ENCODE assay signal across 8 cellular contexts in the genomic region with DNA sequence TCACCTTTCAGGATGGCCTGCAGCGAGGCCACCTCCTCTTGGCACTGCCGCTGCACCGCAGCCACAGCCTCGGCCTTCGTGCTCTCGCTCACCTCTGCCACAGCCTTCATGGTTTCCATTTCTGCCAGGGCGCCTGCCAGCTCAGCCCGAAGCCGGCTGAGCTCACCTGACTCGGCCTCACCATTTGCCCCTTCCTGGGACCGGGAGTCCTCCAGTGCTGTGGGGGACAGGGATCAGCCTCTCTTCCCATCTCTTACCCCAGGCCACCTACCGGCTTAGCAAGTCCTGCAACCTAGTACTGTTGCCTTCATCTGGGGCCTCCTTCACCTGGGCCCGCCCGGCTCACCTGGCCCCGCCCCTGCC.
A peak's percentile ranks its signal among the peaks of the same experiment; 100 is the strongest.
DNase-seq lines count a peak whose midpoint lies in the region; ATAC-seq and TF ChIP-seq lines count a peak whose summit lies in the region.

No MANE protein-coding gene starts in this region.

- DNase-seq in T-helper 2 cell treated with Interferon-gamma antibody and Interleukin-4, amounts not matched to agents 5 μg/mL and 100 μg/mL, for 36 hours (ENCODE audit: low spot score) = no peak
- DNase-seq in T-helper 2 cell (no peak), KBM-7 (no peak)

- no peak overlapping the region for H3K27ac ChIP-seq in subcutaneous abdominal adipose tissue (ENCODE audit: low read depth, low read length)

- no peaks in the 10 kb centered on the region for H3K9me3 Mint-ChIP-seq in T-helper 2 cell treated with Interferon-gamma antibody and Interleukin-4, amounts not matched to agents 5 μg/mL and 100 μg/mL, for 36 hours

- ATAC-seq in GM18907 (IDR thresholded peaks at IDR 0.05; ENCODE audit: unreplicated experiment) (no peak), HG02623 (IDR thresholded peaks at IDR 0.05; ENCODE audit: unreplicated experiment) (no peak)

- H3K27me3 ChIP-seq in iPS-15b (ENCODE audit: control insufficient read depth, insufficient read depth, low read length) (no peaks in the 10 kb centered on the region), subcutaneous abdominal adipose tissue (ENCODE audit: control insufficient read depth in 5 of 5, insufficient read depth in 4 of 5, low read length in 5 of 5) (no peaks in the 10 kb centered on the region)

- H3K4me3 ChIP-seq in WI38 (ENCODE audit: low read depth, low read length) (peak overlapping the region; percentile 81), iPS-15b (ENCODE audit: low read depth, low read length) (peak overlapping the region; percentile 90), subcutaneous abdominal adipose tissue (ENCODE audit: low read depth in 1 of 5, low read length in 5 of 5) (peak overlapping the region in 4 of 5 donors; percentile 79 to 88 (median 86))

- peaks cover 3% of the 10 kb centered on the region for H3K4me1 ChIP-seq in iPS-15b (ENCODE audit: control insufficient read depth, insufficient read depth, low read length)
- H3K4me1 ChIP-seq in subcutaneous abdominal adipose tissue (ENCODE audit: control insufficient read depth in 5 of 5, insufficient read depth in 5 of 5, low read length in 5 of 5) = peaks cover 2 to 14% (median 14%) of the 10 kb centered on the region in 5 donors

- H3K9ac ChIP-seq in iPS-15b (ENCODE audit: low read depth, low read length) (no peak overlapping the region), subcutaneous abdominal adipose tissue (ENCODE audit: low read length in 5 of 5) (peak overlapping the region in 2 of 5 donors; percentile 23 to 68)

- H3K4me3 Mint-ChIP-seq in T-helper 2 cell treated with Interferon-gamma antibody and Interleukin-4, amounts not matched to agents 5 μg/mL and 100 μg/mL, for 36 hours = peak overlapping the region; percentile 97

- no peak for TF ChIP-seq CTCF in WI38 (IDR thresholded peaks at IDR 0.05; ENCODE audit: low read depth, low read length)

- H3K4me1 Mint-ChIP-seq in T-helper 2 cell treated with Interferon-gamma antibody and Interleukin-4, amounts not matched to agents 5 μg/mL and 100 μg/mL, for 36 hours (ENCODE audit: low read depth) = peaks cover 9% of the 10 kb centered on the region

- H3K27ac Mint-ChIP-seq in T-helper 2 cell treated with Interferon-gamma antibody and Interleukin-4, amounts not matched to agents 5 μg/mL and 100 μg/mL, for 36 hours = peak overlapping the region; percentile 99

- H3K9me3 ChIP-seq in iPS-15b (ENCODE audit: control insufficient read depth, insufficient read depth, low read length) (no peaks in the 10 kb centered on the region), subcutaneous abdominal adipose tissue (ENCODE audit: control insufficient read depth in 5 of 5, low read length in 5 of 5) (no peaks in the 10 kb centered on the region)

- in situ Hi-C loops in KBM-7 (cut with MboI; ENCODE audit: low pct_unique_long_range_greater_than_20kb, low sequenced_read_pairs) = no loop called here

- peaks cover 3% of the 10 kb centered on the region for H3K36me3 ChIP-seq in iPS-15b (ENCODE audit: control insufficient read depth, insufficient read depth, low read length)
- peaks cover 0 to 10% (median 6%) of the 10 kb centered on the region in 5 donors for H3K36me3 ChIP-seq in subcutaneous abdominal adipose tissue (ENCODE audit: control insufficient read depth in 5 of 5, insufficient read depth in 5 of 5, low read length in 5 of 5)

- no peaks in the 10 kb centered on the region for H3K27me3 Mint-ChIP-seq in T-helper 2 cell treated with Interferon-gamma antibody and Interleukin-4, amounts not matched to agents 5 μg/mL and 100 μg/mL, for 36 hours (ENCODE audit: low read depth)

- peaks cover 11% of the 10 kb centered on the region for H3K36me3 Mint-ChIP-seq in T-helper 2 cell treated with Interferon-gamma antibody and Interleukin-4, amounts not matched to agents 5 μg/mL and 100 μg/mL, for 36 hours (ENCODE audit: low read depth)
